9 cellular contexts compared by ENCODE assay signal in genomic region chr10:110224992-110225391, GRCh38. TPM values are rescaled to one million over a fixed set of nuclear protein-coding genes. Genes with fewer than 3 reads are reported as not detected.
DNase-seq lines count a peak whose midpoint lies in the region; ATAC-seq, FAIRE-seq and TF ChIP-seq lines count a peak whose summit lies in the region.
"Had no signal": no experiment of that assay in that cellular context is flagged by ENCODE, and none has a peak within 500 bp of the region (broad histone marks: within the 10 kb centered on the region; RNA-seq: fewer than 3 reads in every experiment).

No MANE protein-coding gene starts in this region.

- H3K79me2 ChIP-seq in PC-9 (ENCODE audit: low read depth) = 0 out of 2 replicates have a peak, but pooled peaks cover 8% of the 10 kb centered on the region
- H3K79me2 ChIP-seq in endothelial cell of umbilical vein (ENCODE audit: control insufficient read depth, insufficient read depth, low read length) = no peaks in the 10 kb centered on the region

- no peak overlapping the region; the same call in 1 of the 2 replicates for H2AFZ ChIP-seq in PC-9
- H2AFZ ChIP-seq in endothelial cell of umbilical vein (ENCODE audit: low read depth, low read length) = peak overlapping the region; percentile 65

- H3K27me3 ChIP-seq in GM06990 (replicated peaks; ENCODE audit: control insufficient read depth, insufficient read depth, low read length) (no peaks in the 10 kb centered on the region), PC-9 (ENCODE audit: insufficient read depth, low read depth) (no peaks in the 10 kb centered on the region), endothelial cell of umbilical vein (ENCODE audit: control insufficient read depth in 2 of 2, insufficient read depth in 2 of 2, low read length in 2 of 2) (no peaks in the 10 kb centered on the region), prostate gland (replicated peaks; ENCODE audit: insufficient read depth) (no peaks in the 10 kb centered on the region)

- H3K9me3 ChIP-seq in PC-9 (ENCODE audit: insufficient read depth, low read depth) (no peaks in the 10 kb centered on the region), endothelial cell of umbilical vein (replicated peaks; ENCODE audit: control insufficient read depth, insufficient read depth, low read length) (no peaks in the 10 kb centered on the region), prostate gland (no peaks in the 10 kb centered on the region)
- H3K9me3 ChIP-seq: mucosa of descending colon had no signal

- no peak overlapping the region for H3K27ac ChIP-seq in PC-9
- H3K27ac ChIP-seq in endothelial cell of umbilical vein (ENCODE audit: insufficient read depth, low read depth, low read length) = no peak overlapping the region
- H3K27ac ChIP-seq in prostate gland = peak overlapping the region; percentile 96

- dilution Hi-C loops in endothelial cell of umbilical vein (cut with MboI; ENCODE audit: extremely low pct_ligation_motif_present, low sequenced_read_pairs) = no loop called here

- WGBS in prostate gland = 79% methylated on average over 9 of the region's 9 CpGs

- H3K4me3 ChIP-seq in GM06990 (replicated peaks; ENCODE audit: low read depth, low read length) (peak overlapping the region; percentile 88), PC-9 (peak overlapping the region; percentile 58; the same call in 1 of the 2 replicates), endothelial cell of umbilical vein (replicated peaks in 1 of 3; ENCODE audit: insufficient read depth in 1 of 3, low read depth in 1 of 3, low read length in 3 of 3) (peak overlapping the region in 1 of 3 experiments; percentile 74), prostate gland (no peak overlapping the region)

- intact Hi-C loops in PC-9 (cut with micrococcal nuclease; ENCODE audit: unreplicated experiment) = loop anchor here (1.0 to 5.0 kb wide), 4 partner anchors 14 to 340 kb away; no protein-coding TSS in a partner anchor
- intact Hi-C loops in endothelial cell of umbilical vein (cut with micrococcal nuclease) = loop anchor here (1.0 to 5.0 kb wide), 6 partner anchors 14 to 1912 kb away; no protein-coding TSS in a partner anchor
- intact Hi-C loops in prostate gland (cut with DNase I) = loop anchor here (5.0 kb wide), 3 partner anchors 52 to 272 kb away; partner anchors contain the start of gene DUSP5

- CTCF ChIA-PET in PC-9 (lab: Charles Lee) (interaction anchor here (0.5 kb wide), 1 partner anchor 14 kb away, joined by 9 read pairs; no protein-coding TSS in a partner anchor), endothelial cell of umbilical vein (lab: Charles Lee) (interaction anchor here (1.3 to 10.1 kb wide), 3 partner anchors 15 to 340 kb away, joined by 6 to 99 read pairs (median 12); partner anchors contain the start of gene MXI1)

- H3F3A ChIP-seq in PC-9 (ENCODE audit: insufficient read depth, low read depth) = peaks cover 3% of the 10 kb centered on the region; the same call in 1 of the 2 replicates

- POLR2A ChIA-PET in PC-9 (lab: Charles Lee; ENCODE audit: unreplicated experiment) = no interaction called here
- POLR2A ChIA-PET in endothelial cell of umbilical vein (lab: Charles Lee) = interaction anchor here (0.8 kb wide), 1 partner anchor 247 kb away, joined by 4 read pairs; no protein-coding TSS in a partner anchor

- peaks cover 5% of the 10 kb centered on the region; the same call in 1 of the 2 replicates for H4K20me1 ChIP-seq in PC-9 (ENCODE audit: insufficient read depth)
- H4K20me1 ChIP-seq in endothelial cell of umbilical vein (replicated peaks; ENCODE audit: control insufficient read depth, extremely low read depth, insufficient read depth, low read length) = no peaks in the 10 kb centered on the region

- peak overlapping the region; percentile 82 for H3K4me2 ChIP-seq in PC-9
- H3K4me2 ChIP-seq in endothelial cell of umbilical vein (ENCODE audit: insufficient read depth, low read length) = peak overlapping the region; percentile 84

- H3K36me3 ChIP-seq in GM06990 (ENCODE audit: control insufficient read depth, insufficient read depth, low read length) (no peaks in the 10 kb centered on the region), PC-9 (ENCODE audit: low read depth) (no peaks in the 10 kb centered on the region), endothelial cell of umbilical vein (ENCODE audit: control insufficient read depth in 2 of 2, extremely low read depth in 1 of 2, insufficient read depth in 2 of 2, low read length in 2 of 2) (no peaks in the 10 kb centered on the region), prostate gland (no peaks in the 10 kb centered on the region)

- no peak overlapping the region for H3K9ac ChIP-seq in endothelial cell of umbilical vein (replicated peaks; ENCODE audit: extremely low read depth, insufficient read depth, low read length)

- H3K4me1 ChIP-seq in PC-9 (replicated peaks; ENCODE audit: insufficient read depth) (peaks cover 15% of the 10 kb centered on the region), endothelial cell of umbilical vein (ENCODE audit: control insufficient read depth, extremely low read depth, insufficient read depth, low read length) (peaks cover 8% of the 10 kb centered on the region), prostate gland (replicated peaks) (no peaks in the 10 kb centered on the region)

- TF ChIP-seq CTCF in GM06990 (IDR thresholded peaks at IDR 0.05; ENCODE audit: insufficient read depth, low read length, poor library complexity, severe bottlenecking) = no peak
- no peak for TF ChIP-seq CTCF in PC-9 (conservative IDR thresholded peaks at IDR 0.05)
- TF ChIP-seq CTCF in endothelial cell of umbilical vein (IDR thresholded peaks at IDR 0.05; ENCODE audit: extremely low read depth in 1 of 2, insufficient read depth in 1 of 2, low read depth in 1 of 2, low read length in 2 of 2) = no peak
- TF ChIP-seq CTCF in prostate gland (IDR thresholded peaks at IDR 0.05) = no peak

- H3K9me1 ChIP-seq in endothelial cell of umbilical vein (replicated peaks; ENCODE audit: control insufficient read depth, extremely low read depth, insufficient read depth, low read length) = no peaks in the 10 kb centered on the region

- no peak for FAIRE-seq in endothelial cell of umbilical vein (lab: Jason Lieb, UNC)

- H3K9me2 ChIP-seq in PC-9 (ENCODE audit: insufficient read depth) = no peaks in the 10 kb centered on the region

- BruUV-seq in PC-9 (replicated peaks; lab: Mats Ljungman, UMichigan) (no TSS peak), endothelial cell of umbilical vein (replicated peaks; lab: Mats Ljungman, UMichigan) (no TSS peak)

- DNase-seq in GM06990 (ENCODE audit: extremely low read depth, insufficient read length) = no peak
- no peak for DNase-seq in PC-9
- no peak for DNase-seq in endothelial cell of umbilical vein (ENCODE audit: low read depth, low spot score)
- DNase-seq in prostate gland (ENCODE audit: low spot score) = no peak
- DNase-seq in NCI-H1105 treated with DMSO at 0.1 percent for 48 hours (lab: John Stamatoyannopoulos, UW) = no peak
- DNase-seq in NCI-H2171 treated with DMSO at 0.1 percent for 48 hours (lab: John Stamatoyannopoulos, UW) = no peak

- no peak for ATAC-seq in GM21390 (IDR thresholded peaks at IDR 0.05; ENCODE audit: unreplicated experiment)
- ATAC-seq in HG02798 (IDR thresholded peaks at IDR 0.05; ENCODE audit: poor library complexity, unreplicated experiment) = no peak

- no peak for TF ChIP-seq POLR2A in endothelial cell of umbilical vein (IDR thresholded peaks at IDR 0.05; ENCODE audit: low read depth, low read length)
- TF ChIP-seq POLR2A in prostate gland (IDR thresholded peaks at IDR 0.05) = no peak

TF ChIP-seq in endothelial cell of umbilical vein, 7 proteins besides CTCF, POLR2A, EP300 and RAD21:
- TF ChIP-seq MAX (IDR thresholded peaks at IDR 0.05; ENCODE audit: insufficient read depth, insufficient read length) = no peak
- TF ChIP-seq GATA2 (IDR thresholded peaks at IDR 0.05; ENCODE audit: insufficient read depth, insufficient read length, low read depth, low read length) = no peak
- no peak for TF ChIP-seq POLR2AphosphoS5 (IDR thresholded peaks at IDR 0.05; ENCODE audit: insufficient read depth, low read depth, low read length)
- no peak for TF ChIP-seq FOS (IDR thresholded peaks at IDR 0.05; ENCODE audit: borderline replicate concordance, insufficient read depth, low read length)
- TF ChIP-seq MYC (IDR thresholded peaks at IDR 0.05; ENCODE audit: low read depth, low read length) = no peak
- TF ChIP-seq EZH2 (IDR thresholded peaks at IDR 0.05; ENCODE audit: borderline replicate concordance, low read depth, low read length, severe bottlenecking) = no peak
- no peak for TF ChIP-seq JUN (IDR thresholded peaks at IDR 0.05; ENCODE audit: borderline replicate concordance, insufficient read depth, insufficient read length, low read depth)

RNA-seq across cellular contexts. Expression of gene MXI1, which starts 17.6 kb away (rescaled TPM):
- total RNA-seq in PC-9 (2021) (25.8 and 25.9 TPM in 2 replicates), endothelial cell of umbilical vein (4.7 and 8.5 TPM in 2 replicates), prostate gland (10 to 100 TPM; 36.3 to 83.3 TPM)
- polyA plus RNA-seq in endothelial cell of umbilical vein = 2.7 and 3.0 TPM in 2 replicates
- 2.6 and 3.6 TPM in 2 replicates for polyA plus RNA-seq in endothelial cell of umbilical vein (2011; cell fraction: cytosol; rRNA removed)
- 3.0 and 3.2 TPM in 2 replicates for polyA plus RNA-seq in endothelial cell of umbilical vein (2011; cell fraction: nucleus; rRNA removed)
- 5.5 and 8.6 TPM in 2 replicates for polyA plus RNA-seq in endothelial cell of umbilical vein (2012)
- 3.1 and 4.5 TPM in 2 replicates for polyA minus RNA-seq in endothelial cell of umbilical vein
- 17.6 TPM for polyA minus RNA-seq in endothelial cell of umbilical vein (2011; cell fraction: cytosol; rRNA and poly(A)+ RNA removed)
- 1.7 and 2.4 TPM in 2 replicates for polyA minus RNA-seq in endothelial cell of umbilical vein (2011; cell fraction: nucleus; rRNA and poly(A)+ RNA removed)

Comparison
In these comparisons a context has a peak if more than half of its experiments do, and no peak if none do; other contexts are left out.
1. H3K4me3 ChIP-seq: peak in GM06990 (single experiment) and PC-9 (single experiment); none in prostate gland (0 of 2).
2. H3K27ac ChIP-seq: peak in prostate gland (2 of 2); none in PC-9 (single experiment) and endothelial cell of umbilical vein (single experiment).